8 cellular contexts compared by ENCODE assay signal in genomic region chrX:154020500-154021115, GRCh38. TPM values are rescaled to one million over a fixed set of nuclear protein-coding genes. Genes with fewer than 3 reads are reported as not detected.
DNase-seq lines count a peak whose midpoint lies in the region; ATAC-seq and TF ChIP-seq lines count a peak whose summit lies in the region.

No MANE protein-coding gene starts in this region.

- intact Hi-C loops in Right ventricle myocardium superior (cut with DNase I): no loop called here
- intact Hi-C loops in cardiac septum (cut with DNase I): loop anchor here (5.0 kb wide), 1 partner anchor 77 kb away; the partner anchor contains the start of gene MECP2
- intact Hi-C loops in activated T-helper 1 cell treated with anti-CD3 and anti-CD28 coated beads, Interleukin-12 subunit alpha, Interleukin-12 subunit beta, Interleukin-2, Interleukin-4 antibody, amounts not matched to agents 30 ng/mL and 10 ng/mL and 1 ng/mL, durations not matched to agents 14 hours and 24 hours and 36 hours (cut with micrococcal nuclease): loop anchor here (2.0 kb wide), 3 partner anchors 30 to 72 kb away; partner anchors contain the start of gene TMEM187

- TF ChIP-seq CTCF in thoracic aorta (IDR thresholded peaks at IDR 0.05): no peak
- no peak for TF ChIP-seq CTCF in omental fat pad (IDR thresholded peaks at IDR 0.05)

- H3K27ac ChIP-seq in iPS-20b (ENCODE audit: low read length) (no peak overlapping the region), thoracic aorta (peak overlapping the region; percentile 56 to 80)

- H3K4me3 Mint-ChIP-seq in activated T-helper 1 cell treated with anti-CD3 and anti-CD28 coated beads, Interleukin-12 subunit alpha, Interleukin-12 subunit beta, Interleukin-2, Interleukin-4 antibody, amounts not matched to agents 30 ng/mL and 10 ng/mL and 1 ng/mL, durations not matched to agents 14 hours and 24 hours and 36 hours: peak overlapping the region; percentile 94

- peaks cover 12% of the 10 kb centered on the region; the same call in 1 of the 2 replicates for H3K4me1 ChIP-seq in iPS-20b (ENCODE audit: insufficient read depth, low read length)
- peaks cover 0 to 25% of the 10 kb centered on the region in 2 donors for H3K4me1 ChIP-seq in thoracic aorta (ENCODE audit: control insufficient read depth in 1 of 2, low read depth in 2 of 2)

- H3K27ac Mint-ChIP-seq in activated T-helper 1 cell treated with anti-CD3 and anti-CD28 coated beads, Interleukin-12 subunit alpha, Interleukin-12 subunit beta, Interleukin-2, Interleukin-4 antibody, amounts not matched to agents 30 ng/mL and 10 ng/mL and 1 ng/mL, durations not matched to agents 14 hours and 24 hours and 36 hours: peak overlapping the region; percentile 89

- peak overlapping the region; percentile 67; the same call in 1 of the 2 replicates for H3K9ac ChIP-seq in iPS-20b (ENCODE audit: low read depth, low read length)

- H3K36me3 ChIP-seq in iPS-20b (ENCODE audit: insufficient read depth, low read depth, low read length): peaks cover 9% of the 10 kb centered on the region; the same call in 1 of the 2 replicates
- H3K36me3 ChIP-seq in thoracic aorta: no peaks in the 10 kb centered on the region

- H3K9me3 Mint-ChIP-seq in activated T-helper 1 cell treated with anti-CD3 and anti-CD28 coated beads, Interleukin-12 subunit alpha, Interleukin-12 subunit beta, Interleukin-2, Interleukin-4 antibody, amounts not matched to agents 30 ng/mL and 10 ng/mL and 1 ng/mL, durations not matched to agents 14 hours and 24 hours and 36 hours: no peaks in the 10 kb centered on the region

- H3K27me3 ChIP-seq in iPS-20b (ENCODE audit: insufficient read depth, low read length) (no peaks in the 10 kb centered on the region), thoracic aorta (replicated peaks; ENCODE audit: insufficient read depth) (no peaks in the 10 kb centered on the region)

- ATAC-seq in Right ventricle myocardium superior (ENCODE audit: poor library complexity) (peak; percentile 7), thoracic aorta (ENCODE audit: insufficient number of reproducible peaks, low FRiP score, low read depth) (no peak), omental fat pad (ENCODE audit: low FRiP score) (no peak), HG02884 (IDR thresholded peaks at IDR 0.05; ENCODE audit: unreplicated experiment) (no peak)

- H3K4me3 ChIP-seq in iPS-20b (ENCODE audit: low read length) (peak overlapping the region; percentile 52), thoracic aorta (peak overlapping the region; percentile 70)

- no peaks in the 10 kb centered on the region for H3K27me3 Mint-ChIP-seq in activated T-helper 1 cell treated with anti-CD3 and anti-CD28 coated beads, Interleukin-12 subunit alpha, Interleukin-12 subunit beta, Interleukin-2, Interleukin-4 antibody, amounts not matched to agents 30 ng/mL and 10 ng/mL and 1 ng/mL, durations not matched to agents 14 hours and 24 hours and 36 hours (ENCODE audit: insufficient read depth)

- peaks cover 5% of the 10 kb centered on the region for H3K36me3 Mint-ChIP-seq in activated T-helper 1 cell treated with anti-CD3 and anti-CD28 coated beads, Interleukin-12 subunit alpha, Interleukin-12 subunit beta, Interleukin-2, Interleukin-4 antibody, amounts not matched to agents 30 ng/mL and 10 ng/mL and 1 ng/mL, durations not matched to agents 14 hours and 24 hours and 36 hours (ENCODE audit: low read depth)

- H3K9me3 ChIP-seq in iPS-20b (ENCODE audit: insufficient read depth, low read depth, low read length) (no peaks in the 10 kb centered on the region), thoracic aorta (no peaks in the 10 kb centered on the region)

- peaks cover 4% of the 10 kb centered on the region for H3K4me1 Mint-ChIP-seq in activated T-helper 1 cell treated with anti-CD3 and anti-CD28 coated beads, Interleukin-12 subunit alpha, Interleukin-12 subunit beta, Interleukin-2, Interleukin-4 antibody, amounts not matched to agents 30 ng/mL and 10 ng/mL and 1 ng/mL, durations not matched to agents 14 hours and 24 hours and 36 hours (ENCODE audit: low read depth)

- no peak for DNase-seq in Right ventricle myocardium superior
- no peak for DNase-seq in cardiac septum (ENCODE audit: low spot score)
- no peak for DNase-seq in activated T-helper 1 cell treated with anti-CD3 and anti-CD28 coated beads, Interleukin-12 subunit alpha, Interleukin-12 subunit beta, Interleukin-2, Interleukin-4 antibody, amounts not matched to agents 30 ng/mL and 10 ng/mL and 1 ng/mL, durations not matched to agents 14 hours and 24 hours and 36 hours (ENCODE audit: low spot score)
- no peak for DNase-seq in thoracic aorta (ENCODE audit: low spot score)
- no peak for DNase-seq in amygdala (lab: John Stamatoyannopoulos, UW)
- no peak for DNase-seq in omental fat pad (ENCODE audit: low spot score)

RNA-seq across cellular contexts. Expression of gene IRAK1, which starts 0.9 kb away (rescaled TPM):
- total RNA-seq in Right ventricle myocardium superior: 34.2 TPM
- 30.6 TPM for total RNA-seq in cardiac septum
- 165 and 172 TPM in 2 replicates for total RNA-seq in activated T-helper 1 cell treated with anti-CD3 and anti-CD28 coated beads, Interleukin-12 subunit alpha, Interleukin-12 subunit beta, Interleukin-2, Interleukin-4 antibody, amounts not matched to agents 30 ng/mL and 10 ng/mL and 1 ng/mL, durations not matched to agents 14 hours and 24 hours and 36 hours
- total RNA-seq in thoracic aorta: 10 to 100 TPM; 71.0 to 83.9 TPM
- 10 to 100 TPM; 43.1 to 85.3 (median 78.4) TPM for total RNA-seq in omental fat pad

RNA-seq across cellular contexts. Expression of gene TMEM187, which starts 48.1 kb away (rescaled TPM):
- total RNA-seq in Right ventricle myocardium superior: 7.1 TPM
- total RNA-seq in cardiac septum: 10.6 TPM
- 3.4 and 4.6 TPM in 2 replicates for total RNA-seq in activated T-helper 1 cell treated with anti-CD3 and anti-CD28 coated beads, Interleukin-12 subunit alpha, Interleukin-12 subunit beta, Interleukin-2, Interleukin-4 antibody, amounts not matched to agents 30 ng/mL and 10 ng/mL and 1 ng/mL, durations not matched to agents 14 hours and 24 hours and 36 hours
- total RNA-seq in thoracic aorta: 10 to 100 TPM in 1 of 2 donors, under 1 TPM in 1; 0.78 to 23.4 TPM
- total RNA-seq in omental fat pad: 1 to 10 TPM; 1.9 to 9.0 (median 4.5) TPM

RNA-seq across cellular contexts. Expression of gene HCFC1, which starts 49.0 kb away (rescaled TPM):
- total RNA-seq in Right ventricle myocardium superior (24.7 TPM), cardiac septum (39.5 TPM), thoracic aorta (10 to 100 TPM; 51.6 to 58.9 TPM), omental fat pad (10 to 100 TPM; 21.5 to 41.5 (median 30.8) TPM)
- 105 and 106 TPM in 2 replicates for total RNA-seq in activated T-helper 1 cell treated with anti-CD3 and anti-CD28 coated beads, Interleukin-12 subunit alpha, Interleukin-12 subunit beta, Interleukin-2, Interleukin-4 antibody, amounts not matched to agents 30 ng/mL and 10 ng/mL and 1 ng/mL, durations not matched to agents 14 hours and 24 hours and 36 hours
